Comparison of ENCODE assay signal across 1 cellular context in genomic region chr6:37175332-37176267, GRCh38.
TF ChIP-seq lines count a peak whose summit lies in the region.

No MANE protein-coding gene starts in this region.

TF ChIP-seq in K562, 482 proteins besides CTCF, POLR2A, EP300 and RAD21 (continued from another document and continues in another):
- TF ChIP-seq ZBTB26 (CRISPR knock-in tag; IDR thresholded peaks at IDR 0.05) (no peak; the same call in none of the 2 replicates), CREBBP (IDR thresholded peaks at IDR 0.05; ENCODE audit: low read depth, low read length) (no peak), THRAP3 (IDR thresholded peaks at IDR 0.05; ENCODE audit: borderline replicate concordance) (no peak), STAT5A (IDR thresholded peaks at IDR 0.05; ENCODE audit: borderline replicate concordance, low read length) (no peak), ARID3A (IDR thresholded peaks at IDR 0.05; ENCODE audit: borderline replicate concordance, low read depth, low read length) (peak; percentile 73; the same call in 1 of the 2 replicates), ZBTB49 (CRISPR knock-in tag; IDR thresholded peaks at IDR 0.05; ENCODE audit: borderline replicate concordance) (no peak), ZNF57 (CRISPR knock-in tag; IDR thresholded peaks at IDR 0.05) (no peak; the same call in 1 of the 2 replicates), ZFP1 (CRISPR knock-in tag; IDR thresholded peaks at IDR 0.05) (peak; percentile 78), THAP12 (CRISPR knock-in tag; IDR thresholded peaks at IDR 0.05) (peak; percentile 34; the same call in 1 of the 2 replicates), ZKSCAN1 (IDR thresholded peaks at IDR 0.05; ENCODE audit: low read depth, low read length) (no peak), CREB5 (CRISPR knock-in tag; IDR thresholded peaks at IDR 0.05) (peak; percentile 97), E2F1 (CRISPR knock-in tag; IDR thresholded peaks at IDR 0.05) (peak; percentile 31; the same call in 1 of the 2 replicates), MEF2A (IDR thresholded peaks at IDR 0.05; ENCODE audit: control insufficient read depth, low read depth, low read length) (no peak), MCM5 (IDR thresholded peaks at IDR 0.05; ENCODE audit: low read depth) (no peak), THRA (IDR thresholded peaks at IDR 0.05) (no peak), SMAD2 (IDR thresholded peaks at IDR 0.05; ENCODE audit: low read depth, low read length) (no peak), PCBP2 (IDR thresholded peaks at IDR 0.05; ENCODE audit: low read depth, low read length, poor library complexity, severe bottlenecking) (no peak), XRCC5 (IDR thresholded peaks at IDR 0.05; ENCODE audit: low read depth, low read length) (no peak), HOXB6 (CRISPR knock-in tag; IDR thresholded peaks at IDR 0.05; ENCODE audit: borderline replicate concordance) (no peak; the same call in none of the 2 replicates), MXI1 (IDR thresholded peaks at IDR 0.05; ENCODE audit: low read depth, low read length) (peak; percentile 53; the same call in 1 of the 2 replicates), MYNN (IDR thresholded peaks at IDR 0.05) (peak; percentile 30; the same call in 1 of the 2 replicates), MYNN (CRISPR knock-in tag; IDR thresholded peaks at IDR 0.05) (no peak), AFF4 (CRISPR knock-in tag; IDR thresholded peaks at IDR 0.05) (no peak; the same call in none of the 2 replicates), SMAD3 (CRISPR knock-in tag; conservative IDR thresholded peaks at IDR 0.05) (peak; percentile 78; the same call in 1 of the 2 replicates), LEF1 (IDR thresholded peaks at IDR 0.05) (no peak), FOXK2 (conservative IDR thresholded peaks at IDR 0.05 in 1 of 2, IDR thresholded peaks at IDR 0.05 in 1 of 2; ENCODE audit: low read depth in 2 of 2) (peak in 1 of 2 experiments; percentile 27; a peak in 2 of 4 replicates), ASH1L (IDR thresholded peaks at IDR 0.05; ENCODE audit: borderline replicate concordance, low read depth, partially characterized antibody) (no peak), ZNF175 (CRISPR knock-in tag; IDR thresholded peaks at IDR 0.05; ENCODE audit: low read depth) (peak; percentile 42; the same call in 1 of the 2 replicates), HINFP (tag; conservative IDR thresholded peaks at IDR 0.05; ENCODE audit: low read depth) (no peak), ETV6 (IDR thresholded peaks at IDR 0.05; ENCODE audit: borderline replicate concordance in 1 of 2, low read depth in 2 of 2, low read length in 1 of 2) (no peak), ETV6 (CRISPR knock-in tag; IDR thresholded peaks at IDR 0.05; ENCODE audit: borderline replicate concordance) (no peak), BRF1 (IDR thresholded peaks at IDR 0.05; ENCODE audit: borderline replicate concordance, extremely low read depth, insufficient read length) (no peak), KDM2B (CRISPR knock-in tag; IDR thresholded peaks at IDR 0.05) (0 out of 2 replicates have a peak, but pooled peaks have one; percentile 9), ZNF436 (CRISPR knock-in tag; IDR thresholded peaks at IDR 0.05) (peak; percentile 88), MBD2 (IDR thresholded peaks at IDR 0.05; ENCODE audit: borderline replicate concordance, low read depth) (peak; percentile 67; the same call in 1 of the 2 replicates), ZNF785 (CRISPR knock-in tag; IDR thresholded peaks at IDR 0.05) (no peak), ZNF696 (CRISPR knock-in tag; conservative IDR thresholded peaks at IDR 0.05) (peak; percentile 91), FOXA1 (IDR thresholded peaks at IDR 0.05; ENCODE audit: borderline replicate concordance) (no peak), ELK1 (CRISPR knock-in tag; IDR thresholded peaks at IDR 0.05) (no peak), ZSCAN32 (CRISPR knock-in tag; IDR thresholded peaks at IDR 0.05) (peak; percentile 80), GABPB1 (CRISPR knock-in tag; IDR thresholded peaks at IDR 0.05) (no peak), ETS1 (conservative IDR thresholded peaks at IDR 0.05; ENCODE audit: control insufficient read depth, low read depth, low read length) (no peak)
